In the genomic region with DNA sequence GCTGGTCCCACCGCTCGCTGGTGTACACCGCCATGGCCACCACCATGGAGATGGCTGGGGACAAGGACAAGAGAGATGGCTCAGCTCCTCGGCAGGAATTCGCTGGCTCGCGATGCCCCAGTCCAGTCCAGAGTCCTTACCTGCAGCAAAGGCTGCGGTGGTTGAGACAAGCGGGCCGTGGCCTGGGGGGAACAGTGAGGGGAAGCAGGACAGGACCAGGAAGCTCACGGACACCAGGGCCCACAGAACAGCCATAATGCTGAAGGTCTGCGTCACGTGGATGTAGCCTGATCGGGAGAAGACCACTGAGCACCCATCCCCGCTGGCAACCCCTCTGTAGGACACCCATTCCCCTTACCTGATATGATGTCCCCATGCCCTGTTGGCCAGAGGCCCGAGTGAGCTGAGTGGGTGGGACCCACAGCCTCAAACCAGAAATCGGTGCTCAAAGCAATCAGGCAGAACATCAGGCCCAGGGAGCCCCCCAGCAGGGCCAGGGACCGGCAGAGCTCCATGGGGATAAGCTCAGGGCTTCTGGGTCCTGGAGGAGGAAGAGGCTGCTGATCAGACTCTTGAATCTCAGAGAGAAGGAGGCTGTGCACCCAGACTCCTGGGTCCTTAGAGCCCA, we compare ENCODE assay signal across 17 cellular contexts. TPM values are rescaled to one million over a fixed set of nuclear protein-coding genes. Genes with fewer than 3 reads are reported as not detected.
A peak's percentile ranks its signal among the peaks of the same experiment; 100 is the strongest.
DNase-seq lines count a peak whose midpoint lies in the region; ATAC-seq, FAIRE-seq and TF ChIP-seq lines count a peak whose summit lies in the region.
"Had no signal": no experiment of that assay in that cellular context is flagged by ENCODE, and none has a peak within 500 bp of the region (broad histone marks: within the 10 kb centered on the region; RNA-seq: fewer than 3 reads in every experiment).

No MANE protein-coding gene starts in this region.

- H3K9me1 ChIP-seq in K562 (ENCODE audit: control insufficient read depth, insufficient read depth, low read length): no peaks in the 10 kb centered on the region

- H3K79me2 ChIP-seq in Karpas-422 (ENCODE audit: low read length) (no peaks in the 10 kb centered on the region), K562 (ENCODE audit: control insufficient read depth, insufficient read depth, low read length) (peaks cover 15% of the 10 kb centered on the region)

- no peak for TF ChIP-seq EP300 in K562 (IDR thresholded peaks at IDR 0.05; ENCODE audit: low read length)

- DNase-seq in T-helper 1 cell: no peak
- no peak for DNase-seq in Karpas-422
- DNase-seq in K562 (ENCODE audit: extremely low read depth in 1 of 4, low spot score in 3 of 4): no peak
- DNase-seq in amniotic stem cell (lab: John Stamatoyannopoulos, UW): no peak
- no peak for DNase-seq in GM12892 (ENCODE audit: insufficient read length)
- no peak for DNase-seq in GM10266 (ENCODE audit: extremely low spot score)
- DNase-seq: NCI-H1092 had no signal

- H3K27ac ChIP-seq in Karpas-422 (ENCODE audit: low read length) (no peak overlapping the region), K562 (ENCODE audit: extremely low read depth, low read depth, low read length) (no peak overlapping the region), rectal smooth muscle tissue (ENCODE audit: low read depth, low read length) (no peak overlapping the region)

- H3K27me3 Mint-ChIP-seq in T-helper 1 cell treated with Interleukin-12 subunit alpha and Interleukin-12 subunit beta and Interleukin-4 antibody, amounts not matched to agents 30 μg/mL and 1 μg/mL, for 36 hours (ENCODE audit: low read depth): no peaks in the 10 kb centered on the region

- no peak overlapping the region for H3K4me2 ChIP-seq in Karpas-422 (ENCODE audit: low read depth, low read length, poor library complexity, severe bottlenecking)
- no peak overlapping the region for H3K4me2 ChIP-seq in K562 (ENCODE audit: insufficient read depth, low read length)

- peak overlapping the region; percentile 83 for H3K4me3 Mint-ChIP-seq in T-helper 1 cell treated with Interleukin-12 subunit alpha and Interleukin-12 subunit beta and Interleukin-4 antibody, amounts not matched to agents 30 μg/mL and 1 μg/mL, for 36 hours

- BruUV-seq in K562 (replicated peaks; lab: Mats Ljungman, UMichigan): no TSS peak

- H3K36me3 ChIP-seq in Karpas-422 (ENCODE audit: insufficient read depth, low read length): no peaks in the 10 kb centered on the region
- H3K36me3 ChIP-seq in K562 (ENCODE audit: control insufficient read depth, insufficient read depth, low read length): no peaks in the 10 kb centered on the region
- H3K36me3 ChIP-seq in rectal smooth muscle tissue (ENCODE audit: control insufficient read depth, insufficient read depth, low read length): no peaks in the 10 kb centered on the region

- H3K9me2 ChIP-seq in Karpas-422 (replicated peaks; ENCODE audit: insufficient read depth, low read length): no peaks in the 10 kb centered on the region

- peaks cover 10% of the 10 kb centered on the region for H3K36me3 Mint-ChIP-seq in T-helper 1 cell treated with Interleukin-12 subunit alpha and Interleukin-12 subunit beta and Interleukin-4 antibody, amounts not matched to agents 30 μg/mL and 1 μg/mL, for 36 hours (ENCODE audit: low read depth)

- H3K9me3 ChIP-seq in Karpas-422 (ENCODE audit: low read length) (no peaks in the 10 kb centered on the region), K562 (replicated peaks; ENCODE audit: control insufficient read depth, insufficient read depth, low read depth, low read length) (no peaks in the 10 kb centered on the region)

- in situ Hi-C loops in K562 (cut with MboI): no loop called here

- H3K4me1 Mint-ChIP-seq in T-helper 1 cell treated with Interleukin-12 subunit alpha and Interleukin-12 subunit beta and Interleukin-4 antibody, amounts not matched to agents 30 μg/mL and 1 μg/mL, for 36 hours (ENCODE audit: low read depth): peaks cover 72% of the 10 kb centered on the region

- POLR2A ChIA-PET in K562 (lab: Yijun Ruan, JAX): interaction anchor here (1.1 kb wide), 1 partner anchor 20 kb away, joined by 4 read pairs; no protein-coding TSS in a partner anchor

- intact Hi-C loops in K562 (cut with micrococcal nuclease): no loop called here

- TF ChIP-seq CTCF in K562 (IDR thresholded peaks at IDR 0.05 in 2 of 3, conservative IDR thresholded peaks at IDR 0.05 in 1 of 3; ENCODE audit: insufficient read depth in 2 of 3, low read depth in 1 of 3, low read length in 3 of 3) (no peak), GM10266 (IDR thresholded peaks at IDR 0.05; ENCODE audit: control insufficient read depth, insufficient read depth, low read depth, missing control alignments) (no peak)

- peak overlapping the region; percentile 94 for H3K27ac Mint-ChIP-seq in T-helper 1 cell treated with Interleukin-12 subunit alpha and Interleukin-12 subunit beta and Interleukin-4 antibody, amounts not matched to agents 30 μg/mL and 1 μg/mL, for 36 hours

- H3K9me3 Mint-ChIP-seq in T-helper 1 cell treated with Interleukin-12 subunit alpha and Interleukin-12 subunit beta and Interleukin-4 antibody, amounts not matched to agents 30 μg/mL and 1 μg/mL, for 36 hours: peaks cover 12% of the 10 kb centered on the region

- FAIRE-seq in K562 (lab: Jason Lieb, UNC) (no peak), GM12892 (lab: Jason Lieb, UNC) (no peak)
- FAIRE-seq: A204.1, HTR-8/SVneo had no signal

- H2AFZ ChIP-seq in Karpas-422 (ENCODE audit: low read length) (no peak overlapping the region), K562 (ENCODE audit: low read depth, low read length) (no peak overlapping the region)

- ATAC-seq in K562: no peak
- ATAC-seq: sciatic nerve, SK-N-SH treated with all-trans-retinoic acid at 6 μM for 48 hours had no signal

- no peaks in the 10 kb centered on the region for H3K27me3 ChIP-seq in Karpas-422 (ENCODE audit: low read length)
- H3K27me3 ChIP-seq in K562 (ENCODE audit: control insufficient read depth in 2 of 2, insufficient read depth in 2 of 2, low read length in 2 of 2): no peaks in the 10 kb centered on the region
- no peaks in the 10 kb centered on the region for H3K27me3 ChIP-seq in rectal smooth muscle tissue (ENCODE audit: control insufficient read depth, insufficient read depth, low read length)

- no peak for TF ChIP-seq POLR2A in K562 (conservative IDR thresholded peaks at IDR 0.05)
- no peak for TF ChIP-seq POLR2A in GM12892 (IDR thresholded peaks at IDR 0.05; ENCODE audit: low read depth, low read length)

- CTCF ChIA-PET in K562 (lab: Yijun Ruan, JAX; ENCODE audit: low intra/inter-chr PET ratio): no interaction called here

- H3K4me1 ChIP-seq in Karpas-422 (ENCODE audit: low read length) (peaks cover 18% of the 10 kb centered on the region), K562 (replicated peaks in 1 of 2; ENCODE audit: control insufficient read depth in 2 of 2, insufficient read depth in 2 of 2, low read length in 2 of 2) (peaks cover 19 to 34% of the 10 kb centered on the region in 2 experiments), rectal smooth muscle tissue (ENCODE audit: control insufficient read depth, insufficient read depth, low read length) (no peaks in the 10 kb centered on the region)

- H3K4me3 ChIP-seq in Karpas-422 (ENCODE audit: low read length): no peak overlapping the region
- no peak overlapping the region for H3K4me3 ChIP-seq in K562
- peak overlapping the region; percentile 2 for H3K4me3 ChIP-seq in rectal smooth muscle tissue (ENCODE audit: low read length)

- H4K20me1 ChIP-seq in Karpas-422 (ENCODE audit: insufficient read depth, low read depth, low read length) (no peaks in the 10 kb centered on the region), K562 (replicated peaks; ENCODE audit: control insufficient read depth, insufficient read depth, low read length) (no peaks in the 10 kb centered on the region)

- 75% methylated on average over 12 of the region's 18 CpGs for WGBS in K562 (ENCODE audit: insufficient coverage, low coverage, missing lambda C conversion rate)

- no peak for TF ChIP-seq RAD21 in K562 (CRISPR knock-in tag; conservative IDR thresholded peaks at IDR 0.05 in 1 of 2, IDR thresholded peaks at IDR 0.05 in 1 of 2)

- H3K9ac ChIP-seq in Karpas-422 (ENCODE audit: low read length): peak overlapping the region; percentile 11; the same call in 1 of the 2 replicates
- peak overlapping the region in 1 of 2 experiments; percentile 82; a peak in 2 of 4 replicates for H3K9ac ChIP-seq in K562 (ENCODE audit: insufficient read depth in 1 of 2, low read depth in 2 of 2, low read length in 2 of 2)
- H3K9ac ChIP-seq in rectal smooth muscle tissue (ENCODE audit: low read length): no peak overlapping the region

RNA-seq across cellular contexts. Expression of a gene that starts 0.3 kb away (rescaled TPM):
- not detected in 2 replicates for total RNA-seq in Karpas-422 (2014; rRNA removed; shearing (Covaris generic); ENCODE audit: low replicate concordance)
- not detected in 2 replicates for total RNA-seq in K562 (2011; cell fraction: chromatin; rRNA removed; ENCODE audit: low replicate concordance)
- 1.5 TPM in 1 of 2 replicates, not detected in the other for total RNA-seq in K562 (2011; cell fraction: nucleolus; rRNA removed)
- total RNA-seq in K562 (2011; cell fraction: nucleoplasm; rRNA removed): 0.81 TPM in 1 of 2 replicates, not detected in the other
- total RNA-seq in K562 (2014; rRNA removed) (not detected in 2 replicates), K562 (2014; rRNA removed; fragmentation: Illumina TruSeq; extraction: Trizol) (not detected in 2 replicates), K562 (2015; rRNA removed; fragmentation: Illumina TruSeq; extraction: Trizol) (0.34 and 0.62 TPM in 2 replicates), K562 (2021) (0.47 and 0.51 TPM in 2 replicates)
- polyA plus RNA-seq in K562 (2011; rRNA removed) (0.33 and 0.46 TPM in 2 replicates), K562 (2014; fragmentation: Illumina TruSeq; extraction: Trizol) (0.30 and 0.57 TPM in 2 replicates), K562 (2014; fragmentation: Nextera tagmentation; extraction: Ambion mirVana) (under 1 TPM; 0.67 to 0.70 TPM), K562 (2014; rRNA removed) (0.44 and 1.5 TPM in 2 replicates)
- 0.59 and 1.3 TPM in 2 replicates for polyA plus RNA-seq in K562 (2011; cell fraction: cytosol; rRNA removed)
- polyA plus RNA-seq in K562 (2011; cell fraction: nucleus; rRNA removed): 0.39 and 0.64 TPM in 2 replicates
- polyA plus RNA-seq in K562 (2012): 1.7 and 1.8 TPM in 2 replicates
- 0.25 TPM in 1 of 2 replicates, not detected in the other for polyA minus RNA-seq in K562 (2011; rRNA and poly(A)+ RNA removed)
- polyA minus RNA-seq in K562 (2011; cell fraction: cytosol; rRNA and poly(A)+ RNA removed): not detected in 2 replicates
- polyA minus RNA-seq in K562 (2011; cell fraction: nucleus; rRNA and poly(A)+ RNA removed): not detected in 2 replicates
- 8.2 TPM for polyA plus RNA-seq in GM12892 (2012; ENCODE audit: missing spikeins)
- total RNA-seq: chondrocyte, epithelial cell of proximal tubule, temporal lobe had no signal
- polyA plus RNA-seq: neural cell had no signal

RNA-seq across cellular contexts. Expression of a gene that starts 3.3 kb away (rescaled TPM):
- 2.3 TPM in 1 of 2 replicates, not detected in the other for total RNA-seq in Karpas-422 (2014; rRNA removed; shearing (Covaris generic); ENCODE audit: low replicate concordance)
- total RNA-seq in K562 (2011; cell fraction: chromatin; rRNA removed; ENCODE audit: low replicate concordance): not detected in 2 replicates
- total RNA-seq in K562 (2011; cell fraction: nucleolus; rRNA removed): not detected in 2 replicates
- not detected in 2 replicates for total RNA-seq in K562 (2011; cell fraction: nucleoplasm; rRNA removed)
- total RNA-seq in K562 (2014; rRNA removed) (not detected in 2 replicates), K562 (2014; rRNA removed; fragmentation: Illumina TruSeq; extraction: Trizol) (0.51 and 0.62 TPM in 2 replicates), K562 (2015; rRNA removed; fragmentation: Illumina TruSeq; extraction: Trizol) (0.98 and 1.6 TPM in 2 replicates), K562 (2021) (2.2 and 4.0 TPM in 2 replicates)
- polyA plus RNA-seq in K562 (2011; rRNA removed) (0.45 and 0.76 TPM in 2 replicates), K562 (2014; fragmentation: Illumina TruSeq; extraction: Trizol) (not detected in 2 replicates), K562 (2014; fragmentation: Nextera tagmentation; extraction: Ambion mirVana) (1 to 10 TPM in 1 of 2 experiments, under 1 TPM in 1; 0.84 to 2.0 TPM), K562 (2014; rRNA removed) (not detected in 2 replicates)
- polyA plus RNA-seq in K562 (2011; cell fraction: cytosol; rRNA removed): 0.70 TPM in 1 of 2 replicates, not detected in the other
- 2.1 and 2.8 TPM in 2 replicates for polyA plus RNA-seq in K562 (2011; cell fraction: nucleus; rRNA removed)
- 2.6 and 2.7 TPM in 2 replicates for polyA plus RNA-seq in K562 (2012)
- not detected in 2 replicates for polyA minus RNA-seq in K562 (2011; rRNA and poly(A)+ RNA removed)
- polyA minus RNA-seq in K562 (2011; cell fraction: cytosol; rRNA and poly(A)+ RNA removed): not detected in 2 replicates
- polyA minus RNA-seq in K562 (2011; cell fraction: nucleus; rRNA and poly(A)+ RNA removed): not detected in 2 replicates
- 0.59 TPM for polyA plus RNA-seq in GM12892 (2012; ENCODE audit: missing spikeins)
- total RNA-seq: chondrocyte, epithelial cell of proximal tubule, temporal lobe had no signal
- polyA plus RNA-seq: neural cell had no signal

RNA-seq across cellular contexts. Expression of a gene that starts 5.9 kb away (rescaled TPM):
- 112 and 231 TPM in 2 replicates for total RNA-seq in Karpas-422 (2014; rRNA removed; shearing (Covaris generic); ENCODE audit: low replicate concordance)
- 39.2 and 48.5 TPM in 2 replicates for total RNA-seq in K562 (2011; cell fraction: chromatin; rRNA removed; ENCODE audit: low replicate concordance)
- 47.0 and 50.3 TPM in 2 replicates for total RNA-seq in K562 (2011; cell fraction: nucleolus; rRNA removed)
- total RNA-seq in K562 (2011; cell fraction: nucleoplasm; rRNA removed): 47.5 and 61.6 TPM in 2 replicates
- 143 and 161 TPM in 2 replicates for total RNA-seq in K562 (2014; rRNA removed)
- 29.8 and 54.2 TPM in 2 replicates for total RNA-seq in K562 (2014; rRNA removed; fragmentation: Illumina TruSeq; extraction: Trizol)
- 129 and 131 TPM in 2 replicates for total RNA-seq in K562 (2015; rRNA removed; fragmentation: Illumina TruSeq; extraction: Trizol)
- total RNA-seq in K562 (2021): 130 and 142 TPM in 2 replicates
- polyA plus RNA-seq in K562 (2011; rRNA removed): 96.1 and 130 TPM in 2 replicates
- polyA plus RNA-seq in K562 (2011; cell fraction: cytosol; rRNA removed): 169 and 204 TPM in 2 replicates
- polyA plus RNA-seq in K562 (2011; cell fraction: nucleus; rRNA removed): 70.0 and 71.8 TPM in 2 replicates
- polyA plus RNA-seq in K562 (2012): 188 and 234 TPM in 2 replicates
- 56.3 and 136 TPM in 2 replicates for polyA plus RNA-seq in K562 (2014; fragmentation: Illumina TruSeq; extraction: Trizol)
- polyA plus RNA-seq in K562 (2014; fragmentation: Nextera tagmentation; extraction: Ambion mirVana): 10 to 100 TPM; 18.1 to 50.3 TPM
- 112 and 123 TPM in 2 replicates for polyA plus RNA-seq in K562 (2014; rRNA removed)
- 45.2 and 56.4 TPM in 2 replicates for polyA minus RNA-seq in K562 (2011; rRNA and poly(A)+ RNA removed)
- polyA minus RNA-seq in K562 (2011; cell fraction: cytosol; rRNA and poly(A)+ RNA removed): 66.9 and 70.1 TPM in 2 replicates
- polyA minus RNA-seq in K562 (2011; cell fraction: nucleus; rRNA and poly(A)+ RNA removed): 15.1 and 25.2 TPM in 2 replicates
- 65.3 TPM for polyA plus RNA-seq in GM12892 (2012; ENCODE audit: missing spikeins)

RNA-seq across cellular contexts. Expression of a gene that starts 15.6 kb away (rescaled TPM):
- not detected in 2 replicates for total RNA-seq in Karpas-422 (2014; rRNA removed; shearing (Covaris generic); ENCODE audit: low replicate concordance)
- total RNA-seq in K562 (2011; cell fraction: chromatin; rRNA removed; ENCODE audit: low replicate concordance): not detected in 2 replicates
- not detected in 2 replicates for total RNA-seq in K562 (2011; cell fraction: nucleolus; rRNA removed)
- not detected in 2 replicates for total RNA-seq in K562 (2011; cell fraction: nucleoplasm; rRNA removed)
- total RNA-seq in K562 (2014; rRNA removed) (0.29 and 0.45 TPM in 2 replicates), K562 (2014; rRNA removed; fragmentation: Illumina TruSeq; extraction: Trizol) (0.18 TPM in 1 of 2 replicates, not detected in the other), K562 (2015; rRNA removed; fragmentation: Illumina TruSeq; extraction: Trizol) (not detected in 2 replicates), K562 (2021) (not detected in 2 replicates)
- polyA plus RNA-seq in K562 (2011; rRNA removed) (not detected in 2 replicates), K562 (2014; fragmentation: Illumina TruSeq; extraction: Trizol) (not detected in 2 replicates), K562 (2014; fragmentation: Nextera tagmentation; extraction: Ambion mirVana) (under 1 TPM; 0.07 to 0.18 TPM), K562 (2014; rRNA removed) (0.27 and 0.28 TPM in 2 replicates)
- polyA plus RNA-seq in K562 (2011; cell fraction: cytosol; rRNA removed): 0.09 TPM in 1 of 2 replicates, not detected in the other
- polyA plus RNA-seq in K562 (2011; cell fraction: nucleus; rRNA removed): 0.18 TPM in 1 of 2 replicates, not detected in the other
- not detected in 2 replicates for polyA plus RNA-seq in K562 (2012)
- not detected in 2 replicates for polyA minus RNA-seq in K562 (2011; rRNA and poly(A)+ RNA removed)
- polyA minus RNA-seq in K562 (2011; cell fraction: cytosol; rRNA and poly(A)+ RNA removed): not detected in 2 replicates
- not detected in 2 replicates for polyA minus RNA-seq in K562 (2011; cell fraction: nucleus; rRNA and poly(A)+ RNA removed)
- not detected for polyA plus RNA-seq in GM12892 (2012; ENCODE audit: missing spikeins)
- total RNA-seq: chondrocyte, epithelial cell of proximal tubule, sciatic nerve, temporal lobe had no signal
- polyA plus RNA-seq: neural cell had no signal

RNA-seq across cellular contexts. Expression of a gene that starts 18.3 kb away (rescaled TPM):
- not detected in 2 replicates for total RNA-seq in Karpas-422 (2014; rRNA removed; shearing (Covaris generic); ENCODE audit: low replicate concordance)
- 0.53 TPM in 1 of 2 replicates, not detected in the other for total RNA-seq in K562 (2011; cell fraction: chromatin; rRNA removed; ENCODE audit: low replicate concordance)
- total RNA-seq in K562 (2011; cell fraction: nucleolus; rRNA removed): 0.26 and 0.67 TPM in 2 replicates
- total RNA-seq in K562 (2011; cell fraction: nucleoplasm; rRNA removed): 0.29 and 1.4 TPM in 2 replicates
- total RNA-seq in K562 (2014; rRNA removed) (1.7 and 2.0 TPM in 2 replicates), K562 (2014; rRNA removed; fragmentation: Illumina TruSeq; extraction: Trizol) (0.48 and 0.69 TPM in 2 replicates), K562 (2015; rRNA removed; fragmentation: Illumina TruSeq; extraction: Trizol) (0.57 and 0.98 TPM in 2 replicates), K562 (2021) (2.9 and 3.1 TPM in 2 replicates)
- polyA plus RNA-seq in K562 (2011; rRNA removed) (0.35 and 0.38 TPM in 2 replicates), K562 (2014; fragmentation: Illumina TruSeq; extraction: Trizol) (3.8 and 5.0 TPM in 2 replicates), K562 (2014; fragmentation: Nextera tagmentation; extraction: Ambion mirVana) (under 1 TPM; 0.63 to 0.66 TPM), K562 (2014; rRNA removed) (0.20 and 0.91 TPM in 2 replicates)
- 0.49 and 0.62 TPM in 2 replicates for polyA plus RNA-seq in K562 (2011; cell fraction: cytosol; rRNA removed)
- polyA plus RNA-seq in K562 (2011; cell fraction: nucleus; rRNA removed): 0.41 and 0.44 TPM in 2 replicates
- polyA plus RNA-seq in K562 (2012): 3.1 and 3.6 TPM in 2 replicates
- 0.81 and 1.4 TPM in 2 replicates for polyA minus RNA-seq in K562 (2011; rRNA and poly(A)+ RNA removed)
- polyA minus RNA-seq in K562 (2011; cell fraction: cytosol; rRNA and poly(A)+ RNA removed): 2.7 and 2.8 TPM in 2 replicates
- polyA minus RNA-seq in K562 (2011; cell fraction: nucleus; rRNA and poly(A)+ RNA removed): 0.13 and 0.33 TPM in 2 replicates
- not detected for polyA plus RNA-seq in GM12892 (2012; ENCODE audit: missing spikeins)
- total RNA-seq: chondrocyte, epithelial cell of proximal tubule, sciatic nerve, temporal lobe had no signal
- polyA plus RNA-seq: neural cell had no signal
